Comparison of ENCODE assay signal across 15 cellular contexts in genomic region chr3:190608850-190609589, GRCh38.
DNase-seq lines count a peak whose midpoint lies in the region; ATAC-seq and TF ChIP-seq lines count a peak whose summit lies in the region.
"Had no signal": no experiment of that assay in that cellular context is flagged by ENCODE, and none has a peak within 500 bp of the region (broad histone marks: within the 10 kb centered on the region; RNA-seq: fewer than 3 reads in every experiment).

No MANE protein-coding gene starts in this region.

- TF ChIP-seq CTCF in AG04450 (IDR thresholded peaks at IDR 0.05; ENCODE audit: low read depth, low read length) (no peak), Calu3 (IDR thresholded peaks at IDR 0.05; ENCODE audit: unreplicated experiment) (no peak), neutrophil (IDR thresholded peaks at IDR 0.05) (no peak), osteocyte (IDR thresholded peaks at IDR 0.05) (no peak)

- H3K9me3 Mint-ChIP-seq in Calu3 (ENCODE audit: low read depth, unreplicated experiment) (peaks cover 4% of the 10 kb centered on the region), osteocyte (ENCODE audit: unreplicated experiment) (peaks cover 5% of the 10 kb centered on the region)

- POLR2A ChIA-PET in AG04450 (lab: Yijun Ruan, JAX): no interaction called here

- BruUV-seq in Calu3 (replicated peaks; lab: Mats Ljungman, UMichigan): no TSS peak

- H3K4me1 Mint-ChIP-seq in Calu3 (ENCODE audit: low read depth, unreplicated experiment) (peaks cover 21% of the 10 kb centered on the region), osteocyte (ENCODE audit: unreplicated experiment) (no peaks in the 10 kb centered on the region)

- ATAC-seq in left colon: no peak
- ATAC-seq in HG02973 (IDR thresholded peaks at IDR 0.05; ENCODE audit: unreplicated experiment): no peak

- H3K27me3 Mint-ChIP-seq in Calu3 (ENCODE audit: unreplicated experiment) (no peaks in the 10 kb centered on the region), osteocyte (ENCODE audit: unreplicated experiment) (no peaks in the 10 kb centered on the region)
- H3K27me3 Mint-ChIP-seq: CD4-positive, alpha-beta memory T cell had no signal

- no peaks in the 10 kb centered on the region for H3K36me3 ChIP-seq in neutrophil

- no peak overlapping the region for H3K27ac ChIP-seq in AG04450 (ENCODE audit: low read depth, low read length)
- H3K27ac ChIP-seq in neutrophil: peak overlapping the region; percentile 50
- H3K27ac ChIP-seq: BLaER1 treated with 17β-estradiol and CSF1 and Interleukin-3, amounts not matched to agents 10 nM and 100 nM had no signal

- H3K4me1 ChIP-seq in neutrophil (ENCODE audit: control insufficient read depth in 1 of 2, insufficient read depth in 1 of 2, low read depth in 1 of 2, low read length in 1 of 2): peaks cover 21 to 31% of the 10 kb centered on the region in 2 experiments

- DNase-seq in AG04450 (ENCODE audit: low read depth, low spot score): peak; percentile 21
- DNase-seq in Calu3: no peak
- peak; percentile 58 for DNase-seq in NCI-H526 treated with DMSO at 0.1 percent for 48 hours (lab: John Stamatoyannopoulos, UW)
- no peak for DNase-seq in left colon
- DNase-seq in osteocyte (ENCODE audit: extremely low spot score, unreplicated experiment): no peak
- DNase-seq: CD4-positive, alpha-beta memory T cell; DMS153; DMS79 treated with DMSO at 0.1 percent for 48 hours; EL; GOT3; H9; KBM-7 had no signal

- CTCF ChIA-PET in AG04450 (lab: Charles Lee) (interaction anchor here (1.0 kb wide), 1 partner anchor 88 kb away, joined by 3 read pairs; no protein-coding TSS in a partner anchor), Calu3 (lab: Charles Lee) (no interaction called here)

- H3K27me3 ChIP-seq in AG04450 (ENCODE audit: control insufficient read depth, insufficient read depth, low read length) (no peaks in the 10 kb centered on the region), neutrophil (no peaks in the 10 kb centered on the region)
- H3K27me3 ChIP-seq: BLaER1 treated with 17β-estradiol and CSF1 and Interleukin-3, amounts not matched to agents 10 nM and 100 nM had no signal

- H3K4me3 Mint-ChIP-seq in Calu3 (ENCODE audit: low read depth, unreplicated experiment) (no peak overlapping the region), osteocyte (ENCODE audit: unreplicated experiment) (no peak overlapping the region)
- H3K4me3 Mint-ChIP-seq: CD4-positive, alpha-beta memory T cell; H9 had no signal

- H3K9me3 ChIP-seq in AG04450 (ENCODE audit: control insufficient read depth, insufficient read depth, low read length): no peaks in the 10 kb centered on the region
- H3K9me3 ChIP-seq in neutrophil: no peaks in the 10 kb centered on the region

- H3K27ac Mint-ChIP-seq in Calu3 (ENCODE audit: unreplicated experiment) (peak overlapping the region; percentile 38), osteocyte (ENCODE audit: unreplicated experiment) (no peak overlapping the region)
- H3K27ac Mint-ChIP-seq: CD4-positive, alpha-beta memory T cell had no signal

- H3K36me3 Mint-ChIP-seq in Calu3 (ENCODE audit: insufficient read depth, unreplicated experiment) (peaks cover 52% of the 10 kb centered on the region), osteocyte (ENCODE audit: unreplicated experiment) (peaks cover 27% of the 10 kb centered on the region)

- H3K4me3 ChIP-seq in AG04450 (ENCODE audit: low read depth, low read length) (no peak overlapping the region), neutrophil (ENCODE audit: low read depth in 1 of 2, low read length in 1 of 2) (no peak overlapping the region)
- H3K4me3 ChIP-seq: BLaER1 treated with 17β-estradiol and CSF1 and Interleukin-3, amounts not matched to agents 10 nM and 100 nM had no signal

- intact Hi-C loops in Calu3 (cut with micrococcal nuclease; ENCODE audit: unreplicated experiment): no loop called here
- intact Hi-C loops in left colon (cut with DNase I, micrococcal nuclease): no loop called here

Comparison
In these comparisons a context has a peak if more than half of its experiments do, and no peak if none do; other contexts are left out.
1. DNase-seq: peak in AG04450 (single experiment) and NCI-H526 treated with DMSO at 0.1 percent for 48 hours (single experiment); none in Calu3 (single experiment), left colon (0 of 2) and osteocyte (single experiment).